In the genomic region with DNA sequence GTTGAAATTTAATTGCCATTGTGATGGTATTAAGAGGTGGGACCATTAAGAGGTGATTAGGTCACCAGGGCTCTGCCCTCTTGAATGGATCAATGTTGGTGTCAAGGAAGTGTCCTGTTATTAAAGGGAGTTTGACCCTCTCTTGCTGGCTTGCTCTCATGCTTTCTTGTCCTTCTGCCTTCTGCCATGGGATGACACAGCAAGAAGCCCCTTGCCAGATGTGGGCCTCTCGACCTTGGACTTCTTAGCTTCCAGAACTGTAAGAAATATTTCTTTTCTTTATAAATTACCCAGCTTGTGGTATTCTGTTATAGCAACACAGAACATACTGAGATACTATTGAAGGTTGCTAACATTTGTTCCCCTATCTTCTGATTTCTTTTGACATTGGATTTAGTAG, we compare ENCODE assay signal across 6 cellular contexts.
"Had no signal": no experiment of that assay in that cellular context is flagged by ENCODE, and none has a peak within 500 bp of the region (broad histone marks: within the 10 kb centered on the region; RNA-seq: fewer than 3 reads in every experiment).

No MANE protein-coding gene starts in this region.

- H3K27ac Mint-ChIP-seq: IgD-negative memory B cell had no signal

- H3K4me3 ChIP-seq: K562 had no signal

- FAIRE-seq: HepG2, HTR-8/SVneo, K562 had no signal

- H3K27me3 Mint-ChIP-seq: IgD-negative memory B cell had no signal

- DNase-seq: IMR-90 had no signal

- H3K4me3 Mint-ChIP-seq: IgD-negative memory B cell had no signal

- H3K27ac ChIP-seq: HL-60 had no signal
